Comparison of ENCODE assay signal across 11 cellular contexts in the genomic region with DNA sequence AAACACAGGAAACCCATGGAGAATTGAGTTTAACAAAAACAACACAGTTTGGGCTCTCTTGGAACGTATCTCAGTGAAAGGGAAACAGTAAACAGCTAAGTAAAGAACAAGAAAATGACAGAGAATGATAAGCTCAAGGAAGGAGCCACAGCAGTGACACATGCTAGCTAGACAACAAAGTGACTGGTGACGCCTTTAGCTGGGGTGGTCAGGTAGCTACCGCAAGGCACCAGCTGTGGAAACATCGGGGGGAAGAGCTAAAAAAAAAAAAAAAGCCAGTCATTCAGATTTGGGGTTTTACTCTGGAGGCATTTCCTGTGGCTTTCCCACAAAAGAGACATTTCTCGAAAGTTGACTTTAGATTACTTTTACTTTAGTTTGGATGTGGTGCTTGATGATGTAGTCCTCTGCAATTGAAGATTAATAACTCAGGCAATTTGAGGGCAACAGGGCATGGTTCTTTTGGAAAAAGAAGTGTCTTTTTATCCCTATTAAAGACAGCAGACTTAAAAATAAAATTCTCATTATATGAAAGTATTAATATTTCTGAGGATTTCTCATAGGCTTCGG. TPM values are rescaled to one million over a fixed set of nuclear protein-coding genes. Genes with fewer than 3 reads are reported as not detected.
DNase-seq lines count a peak whose midpoint lies in the region; ATAC-seq lines count a peak whose summit lies in the region.
"Had no signal": no experiment of that assay in that cellular context is flagged by ENCODE, and none has a peak within 500 bp of the region (broad histone marks: within the 10 kb centered on the region; RNA-seq: fewer than 3 reads in every experiment).

No MANE protein-coding gene starts in this region.

- H3K27ac Mint-ChIP-seq in activated CD4-positive, alpha-beta memory T cell treated with anti-CD3 and anti-CD28 coated beads, Interleukin-2, amount 10 ng/mL, durations not matched to agents 7 days and 5 days: peak overlapping the region; percentile 68
- H3K27ac Mint-ChIP-seq: WTC11 had no signal

- H3K9me3 Mint-ChIP-seq in activated CD4-positive, alpha-beta memory T cell treated with anti-CD3 and anti-CD28 coated beads, Interleukin-2, amount 10 ng/mL, durations not matched to agents 7 days and 5 days: peaks cover 15% of the 10 kb centered on the region

- peaks cover 75% of the 10 kb centered on the region for H3K27me3 Mint-ChIP-seq in activated CD4-positive, alpha-beta memory T cell treated with anti-CD3 and anti-CD28 coated beads, Interleukin-2, amount 10 ng/mL, durations not matched to agents 7 days and 5 days

- POLR2A ChIA-PET in activated CD4-positive, alpha-beta memory T cell treated with anti-CD3 and anti-CD28 coated beads, Interleukin-2, amount 10 ng/mL, durations not matched to agents 7 days and 5 days (lab: Charles Lee): interaction anchor here (0.9 kb wide), 1 partner anchor 119 kb away, joined by 4 read pairs; no protein-coding TSS in a partner anchor

- H3K36me3 Mint-ChIP-seq in activated CD4-positive, alpha-beta memory T cell treated with anti-CD3 and anti-CD28 coated beads, Interleukin-2, amount 10 ng/mL, durations not matched to agents 7 days and 5 days (ENCODE audit: low read depth): peaks cover 5% of the 10 kb centered on the region
- H3K36me3 Mint-ChIP-seq: WTC11 had no signal

- H3K4me3 Mint-ChIP-seq in activated CD4-positive, alpha-beta memory T cell treated with anti-CD3 and anti-CD28 coated beads, Interleukin-2, amount 10 ng/mL, durations not matched to agents 7 days and 5 days: peak overlapping the region; percentile 7
- H3K4me3 Mint-ChIP-seq: WTC11 had no signal

- H3K4me1 Mint-ChIP-seq in activated CD4-positive, alpha-beta memory T cell treated with anti-CD3 and anti-CD28 coated beads, Interleukin-2, amount 10 ng/mL, durations not matched to agents 7 days and 5 days: peaks cover 65% of the 10 kb centered on the region

- peak; percentile 29 to 30 for DNase-seq in activated CD4-positive, alpha-beta T cell treated with anti-CD3 and anti-CD28 coated beads for 24 hours (ENCODE audit: low read depth in 2 of 2)
- no peak for DNase-seq in activated CD4-positive, alpha-beta T cell treated with anti-CD3 and anti-CD28 coated beads for 1 hour
- DNase-seq in activated CD4-positive, alpha-beta memory T cell treated with anti-CD3 and anti-CD28 coated beads, Interleukin-2, amount 10 ng/mL, durations not matched to agents 7 days and 5 days: peak; percentile 80
- DNase-seq in effector CD8-positive, alpha-beta T cell (lab: John Stamatoyannopoulos, UW): peak; percentile 12
- peak; percentile 70 for DNase-seq in stimulated activated naive CD8-positive, alpha-beta T cell treated with anti-CD3 and anti-CD28 coated beads, Interleukin-15, Interleukin-2, amounts not matched to agents 100 U/mL and 50 U/mL, for 24 hours
- DNase-seq in NCI-H446 treated with DMSO at 0.1 percent for 48 hours (lab: John Stamatoyannopoulos, UW): no peak
- DNase-seq in DMS53 (lab: John Stamatoyannopoulos, UW): no peak
- DNase-seq: H7, NCI-H526 had no signal

- CTCF ChIA-PET in activated CD4-positive, alpha-beta memory T cell treated with anti-CD3 and anti-CD28 coated beads, Interleukin-2, amount 10 ng/mL, durations not matched to agents 7 days and 5 days (lab: Charles Lee): interaction anchor here (0.6 to 1.5 kb wide), 4 partner anchors 120 to 170 kb away, joined by 3 to 5 read pairs (median 3); no protein-coding TSS in a partner anchor

- peak; percentile 95 for ATAC-seq in stimulated activated naive CD8-positive, alpha-beta T cell treated with anti-CD3 and anti-CD28 coated beads, Interleukin-15, Interleukin-2, amounts not matched to agents 100 U/mL and 50 U/mL, for 24 hours
- no peak for ATAC-seq in GM21717 (IDR thresholded peaks at IDR 0.05; ENCODE audit: unreplicated experiment)
- ATAC-seq: WTC11 had no signal

RNA-seq across cellular contexts. Expression of a gene that starts 2.1 kb away (rescaled TPM):
- total RNA-seq in activated CD4-positive, alpha-beta memory T cell treated with anti-CD3 and anti-CD28 coated beads, Interleukin-2, amount 10 ng/mL, durations not matched to agents 7 days and 5 days: under 1 TPM in 1 of 2 experiments, not detected in 1; 0.18 TPM

Comparison
In these comparisons a context has a peak if more than half of its experiments do, and no peak if none do; other contexts are left out.
1. DNase-seq: peak in activated CD4-positive, alpha-beta T cell treated with anti-CD3 and anti-CD28 coated beads for 24 hours (2 of 2), activated CD4-positive, alpha-beta memory T cell treated with anti-CD3 and anti-CD28 coated beads, Interleukin-2, amount 10 ng/mL, durations not matched to agents 7 days and 5 days (single experiment), effector CD8-positive, alpha-beta T cell (single experiment) and stimulated activated naive CD8-positive, alpha-beta T cell treated with anti-CD3 and anti-CD28 coated beads, Interleukin-15, Interleukin-2, amounts not matched to agents 100 U/mL and 50 U/mL, for 24 hours (single experiment); none in activated CD4-positive, alpha-beta T cell treated with anti-CD3 and anti-CD28 coated beads for 1 hour (single experiment), NCI-H446 treated with DMSO at 0.1 percent for 48 hours (single experiment) and DMS53 (single experiment).